24 cellular contexts compared by ENCODE assay signal in genomic region chr2:115867024-115867423, GRCh38.
"Had no signal": no experiment of that assay in that cellular context is flagged by ENCODE, and none has a peak within 500 bp of the region (broad histone marks: within the 10 kb centered on the region; RNA-seq: fewer than 3 reads in every experiment).

No MANE protein-coding gene starts in this region.

- H3K27me3 Mint-ChIP-seq: naive B cell had no signal

- H3K36me3 ChIP-seq: esophagus muscularis mucosa, gastroesophageal sphincter, heart left ventricle, left lung, lower lobe of right lung had no signal

- H3K9me3 ChIP-seq: esophagus muscularis mucosa, gastroesophageal sphincter, left lung, lower lobe of right lung, mucosa of descending colon had no signal

- FAIRE-seq: colon, endothelial cell of umbilical vein, frontal cortex, islet of Langerhans, keratinocyte had no signal

- H3K27me3 ChIP-seq: dorsolateral prefrontal cortex, esophagus muscularis mucosa, foreskin keratinocyte, gastroesophageal sphincter, heart left ventricle, hepatocyte, left lung had no signal

- H3K4me2 ChIP-seq: hepatocyte had no signal

- H3K4me1 ChIP-seq: esophagus muscularis mucosa, foreskin keratinocyte, gastroesophageal sphincter, heart left ventricle, left lung, lower lobe of right lung had no signal

- H2AFZ ChIP-seq: hepatocyte had no signal

- H3K36me3 Mint-ChIP-seq: mesothelial cell of epicardium, naive B cell had no signal

- H3K79me2 ChIP-seq: hepatocyte had no signal

- ATAC-seq: foreskin keratinocyte, gastroesophageal sphincter, heart left ventricle, left cardiac atrium, left lung, left ventricle myocardium superior, lower lobe of right lung, mucosa of descending colon had no signal

- H3K27ac Mint-ChIP-seq: mesothelial cell of epicardium, naive B cell had no signal

- H3K4me3 ChIP-seq: coronary artery, dorsolateral prefrontal cortex, esophagus muscularis mucosa, gastroesophageal sphincter, heart left ventricle, hepatocyte, left lung, lower lobe of right lung, mucosa of descending colon had no signal

- H3K4me1 Mint-ChIP-seq: mesothelial cell of epicardium, naive B cell had no signal

- DNase-seq: dermis blood vessel endothelial cell; dorsolateral prefrontal cortex; effector CD4-positive, alpha-beta T cell; effector memory CD4-positive, alpha-beta T cell; foreskin keratinocyte; heart left ventricle; hypothalamus; left cardiac atrium; left lung; left ventricle myocardium superior; lower lobe of right lung; mesenchymal stem cell; mucosa of descending colon; naive B cell had no signal

- H3K27ac ChIP-seq: coronary artery, dorsolateral prefrontal cortex, esophagus muscularis mucosa, foreskin keratinocyte, gastroesophageal sphincter, heart left ventricle, hepatocyte, left lung, lower lobe of right lung had no signal

- H3K4me3 Mint-ChIP-seq: mesothelial cell of epicardium, naive B cell had no signal
